15 cellular contexts compared by ENCODE assay signal in the genomic region with DNA sequence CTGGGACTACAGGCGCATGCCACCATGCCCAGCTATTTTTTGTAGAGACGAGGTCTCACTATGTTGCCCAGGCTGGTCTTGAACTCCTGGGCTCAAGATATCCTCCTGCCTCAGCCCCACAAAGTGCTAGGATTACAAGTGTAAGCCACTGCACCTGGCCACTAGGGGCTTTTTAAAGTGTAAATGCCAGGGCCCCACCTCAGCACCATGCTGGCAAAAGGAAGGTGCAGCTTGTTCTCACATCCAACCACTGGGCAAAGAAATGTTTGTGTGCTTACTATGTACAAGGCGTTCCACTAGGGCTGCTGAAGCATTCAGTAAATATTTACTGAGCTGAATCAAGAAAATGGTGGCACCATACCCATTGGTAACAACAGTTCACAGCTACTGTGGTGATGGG. TPM values are rescaled to one million over a fixed set of nuclear protein-coding genes. Genes with fewer than 3 reads are reported as not detected.
A peak's percentile ranks its signal among the peaks of the same experiment; 100 is the strongest.
DNase-seq lines count a peak whose midpoint lies in the region; ATAC-seq and TF ChIP-seq lines count a peak whose summit lies in the region.
"Had no signal": no experiment of that assay in that cellular context is flagged by ENCODE, and none has a peak within 500 bp of the region (broad histone marks: within the 10 kb centered on the region; RNA-seq: fewer than 3 reads in every experiment).

No MANE protein-coding gene starts in this region.

- ATAC-seq in T-helper 17 cell = no peak
- no peak for ATAC-seq in HG02678 (IDR thresholded peaks at IDR 0.05; ENCODE audit: unreplicated experiment)
- ATAC-seq: sciatic nerve had no signal

- no peak overlapping the region for H3K4me3 ChIP-seq in A673 (ENCODE audit: low read depth, low read length, poor library complexity, severe bottlenecking)
- H3K4me3 ChIP-seq: coronary artery had no signal

- CTCF ChIA-PET in A673 (lab: Charles Lee) = interaction anchor here (0.6 kb wide), 1 partner anchor 988 kb away, joined by 3 read pairs; a partner anchor contains a TSS

- intact Hi-C loops in A673 (cut with micrococcal nuclease; ENCODE audit: unreplicated experiment) = no loop called here

- POLR2A ChIA-PET in A673 (lab: Charles Lee; ENCODE audit: low non-redundant PET) = no interaction called here

- no peaks in the 10 kb centered on the region for H3K27me3 Mint-ChIP-seq in T-helper 17 cell
- H3K27me3 Mint-ChIP-seq in nephron progenitor cell (ENCODE audit: low read depth, poor library complexity) = no peaks in the 10 kb centered on the region

- H3K36me3 Mint-ChIP-seq in T-helper 17 cell (ENCODE audit: low read depth) = peaks cover 5% of the 10 kb centered on the region
- peaks cover 38% of the 10 kb centered on the region for H3K36me3 Mint-ChIP-seq in nephron progenitor cell (ENCODE audit: low read depth)

- H3K4me3 Mint-ChIP-seq in T-helper 17 cell = no peak overlapping the region
- no peak overlapping the region for H3K4me3 Mint-ChIP-seq in nephron progenitor cell

- H3K4me1 Mint-ChIP-seq in T-helper 17 cell (peaks cover 25% of the 10 kb centered on the region), nephron progenitor cell (no peaks in the 10 kb centered on the region)

- no peaks in the 10 kb centered on the region for H3K36me3 ChIP-seq in A673 (ENCODE audit: insufficient read depth, low read length, poor library complexity, severe bottlenecking)

- H3K9me3 Mint-ChIP-seq in nephron progenitor cell = no peaks in the 10 kb centered on the region

- no peak overlapping the region for H3K27ac ChIP-seq in A673 (ENCODE audit: low read depth, low read length, poor library complexity, severe bottlenecking)
- H3K27ac ChIP-seq: coronary artery had no signal

- H3K9me3 ChIP-seq in T-helper 17 cell (ENCODE audit: control insufficient read depth, low read length, poor library complexity, severe bottlenecking) = no peaks in the 10 kb centered on the region
- H3K9me3 ChIP-seq in A673 (ENCODE audit: low read depth, low read length, poor library complexity, severe bottlenecking) = no peaks in the 10 kb centered on the region

- peak; percentile 47 for TF ChIP-seq CTCF in GM12873 (IDR thresholded peaks at IDR 0.05; ENCODE audit: insufficient read depth, low read depth, low read length, missing control alignments)
- no peak for TF ChIP-seq CTCF in nephron progenitor cell (IDR thresholded peaks at IDR 0.05)
- TF ChIP-seq CTCF in A673 (conservative IDR thresholded peaks at IDR 0.05; ENCODE audit: low read depth, low read length) = no peak

- DNase-seq in COLO668 (lab: John Stamatoyannopoulos, UW; ENCODE audit: unreplicated experiment) (peak; percentile 17), T-helper 17 cell (no peak), nephron progenitor cell (no peak), A673 (ENCODE audit: low spot score) (no peak), NCI-H146 (lab: John Stamatoyannopoulos, UW) (no peak)
- DNase-seq: activated CD4-positive, alpha-beta T cell treated with anti-CD3 and anti-CD28 coated beads for 4 hours; activated naive CD4-positive, alpha-beta T cell treated with anti-CD3 and anti-CD28 coated beads, Interleukin-2, amount 50 U/mL, for 16 hours; NK-92 treated with Interleukin-12 subunit alpha and Interleukin-12 subunit beta, amount 100 ng/mL, for 24 hours had no signal

- H3K27me3 ChIP-seq in A673 (replicated peaks; ENCODE audit: insufficient read depth, low read depth, low read length, poor library complexity) = no peaks in the 10 kb centered on the region

- H3K27ac Mint-ChIP-seq in T-helper 17 cell (peak overlapping the region; percentile 88), nephron progenitor cell (peak overlapping the region; percentile 92)

- BruUV-seq in A673 (replicated peaks; lab: Mats Ljungman, UMichigan) = no TSS peak

- H3K4me1 ChIP-seq in A673 (ENCODE audit: insufficient read depth, low read length, poor library complexity, severe bottlenecking) = no peaks in the 10 kb centered on the region

RNA-seq across cellular contexts. Expression of a gene that starts 22.6 kb away (rescaled TPM):
- total RNA-seq in T-helper 17 cell (10 to 100 TPM; 64.4 to 70.0 TPM), A673 (2021) (32.2 and 36.0 TPM in 2 replicates)

RNA-seq across cellular contexts. Expression of a gene that starts 46.3 kb away (rescaled TPM):
- total RNA-seq in T-helper 17 cell (not detected), A673 (2021) (0.24 TPM in 1 of 2 replicates, not detected in the other)
- total RNA-seq: Daoy, MCF 10A, sciatic nerve, temporal lobe had no signal

RNA-seq across cellular contexts. Expression of a gene that starts 50.6 kb away (rescaled TPM):
- total RNA-seq in T-helper 17 cell = not detected
- total RNA-seq in A673 (2021) = 0.30 and 0.35 TPM in 2 replicates
- total RNA-seq: MCF 10A had no signal
